ENCODE assay signal across 1 cellular context in the genomic region with DNA sequence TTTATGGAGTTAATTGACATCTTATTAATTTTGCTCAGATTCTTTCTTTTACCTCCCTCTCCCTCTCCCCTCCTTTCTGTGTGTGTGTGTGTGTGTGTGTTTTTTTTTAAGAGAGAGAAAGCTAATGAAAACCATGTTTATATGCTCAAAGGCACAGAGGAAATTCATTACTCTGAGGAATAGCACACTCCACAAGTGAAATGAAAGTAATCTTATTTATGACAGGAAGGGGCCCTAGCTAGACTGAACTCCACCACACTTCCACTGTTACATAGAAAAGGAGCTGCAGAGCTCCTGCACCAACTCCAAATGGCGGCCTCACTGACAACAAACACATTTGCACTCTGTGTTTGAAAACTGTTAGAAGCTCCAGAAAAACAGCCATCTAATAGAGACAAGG.
TF ChIP-seq lines count a peak whose summit lies in the region.

No MANE protein-coding gene starts in this region.

TF ChIP-seq in GM12878, 131 proteins besides CTCF, POLR2A, EP300 and RAD21 (continued from another document):
- TF ChIP-seq, protein P1, sequence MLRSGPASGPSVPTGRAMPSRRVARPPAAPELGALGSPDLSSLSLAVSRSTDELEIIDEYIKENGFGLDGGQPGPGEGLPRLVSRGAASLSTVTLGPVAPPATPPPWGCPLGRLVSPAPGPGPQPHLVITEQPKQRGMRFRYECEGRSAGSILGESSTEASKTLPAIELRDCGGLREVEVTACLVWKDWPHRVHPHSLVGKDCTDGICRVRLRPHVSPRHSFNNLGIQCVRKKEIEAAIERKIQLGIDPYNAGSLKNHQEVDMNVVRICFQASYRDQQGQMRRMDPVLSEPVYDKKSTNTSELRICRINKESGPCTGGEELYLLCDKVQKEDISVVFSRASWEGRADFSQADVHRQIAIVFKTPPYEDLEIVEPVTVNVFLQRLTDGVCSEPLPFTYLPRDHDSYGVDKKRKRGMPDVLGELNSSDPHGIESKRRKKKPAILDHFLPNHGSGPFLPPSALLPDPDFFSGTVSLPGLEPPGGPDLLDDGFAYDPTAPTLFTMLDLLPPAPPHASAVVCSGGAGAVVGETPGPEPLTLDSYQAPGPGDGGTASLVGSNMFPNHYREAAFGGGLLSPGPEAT (IDR thresholded peaks at IDR 0.05; ENCODE audit: low read depth), result no peak
- peak; percentile 89 for TF ChIP-seq YY1 (IDR thresholded peaks at IDR 0.05; ENCODE audit: low read depth, low read length)
- no peak for TF ChIP-seq HDGF (IDR thresholded peaks at IDR 0.05)
- peak; percentile 30; the same call in 1 of the 2 replicates for TF ChIP-seq RUNX3 (IDR thresholded peaks at IDR 0.05; ENCODE audit: low read length)
- no peak for TF ChIP-seq ZNF384 (IDR thresholded peaks at IDR 0.05; ENCODE audit: borderline replicate concordance, low read depth, low read length)
- TF ChIP-seq TAF1 (IDR thresholded peaks at IDR 0.05; ENCODE audit: borderline replicate concordance, low read depth, low read length), result peak; percentile 60; the same call in 1 of the 2 replicates
- TF ChIP-seq HDAC6 (IDR thresholded peaks at IDR 0.05; ENCODE audit: unreplicated experiment), result no peak
- TF ChIP-seq ZNF274 (IDR thresholded peaks at IDR 0.05; ENCODE audit: insufficient read depth, insufficient read length), result no peak
- TF ChIP-seq NFIC (IDR thresholded peaks at IDR 0.05; ENCODE audit: low read depth, low read length), result 0 out of 2 replicates have a peak, but pooled peaks have one; percentile 34
- TF ChIP-seq ATF2 (IDR thresholded peaks at IDR 0.05; ENCODE audit: low read length), result no peak
